35 cellular contexts compared by ENCODE assay signal in genomic region chr1:238101923-238102322, GRCh38.
"Had no signal": no experiment of that assay in that cellular context is flagged by ENCODE, and none has a peak within 500 bp of the region (broad histone marks: within the 10 kb centered on the region; RNA-seq: fewer than 3 reads in every experiment).

No MANE protein-coding gene starts in this region.

- H3K4me3 ChIP-seq: MG63 had no signal

- H3K27ac ChIP-seq: KMS-11 had no signal

- H3K27me3 ChIP-seq: MG63 had no signal

- H3K4me2 ChIP-seq: KMS-11 had no signal

- H3K9me3 ChIP-seq: MG63 had no signal

- H3K9ac ChIP-seq: KMS-11 had no signal

- DNase-seq: Karpas-422, Kasumi-1, KG1, MG63, MV-4-11, NCI-H1048, NCI-H1092, NCI-H1092 treated with DMSO at 0.1 percent for 48 hours, NCI-H1105, NCI-H1105 treated with DMSO at 0.1 percent for 48 hours, NCI-H1417, NCI-H1417 treated with DMSO at 0.1 percent for 48 hours, NCI-H1436, NCI-H1436 treated with DMSO at 0.1 percent for 48 hours, NCI-H146, NCI-H1694, NCI-H1694 treated with DMSO at 0.1 percent for 48 hours, NCI-H187, NCI-H187 treated with DMSO at 0.1 percent for 48 hours, NCI-H1930, NCI-H2029, NCI-H2029 treated with DMSO at 0.1 percent for 48 hours, NCI-H2081, NCI-H2081 treated with DMSO at 0.1 percent for 48 hours, NCI-H2107, NCI-H2171, NCI-H2171 treated with DMSO at 0.1 percent for 48 hours, NCI-H2227 treated with DMSO at 0.1 percent for 48 hours, NCI-H226, NCI-H345, NCI-H446, NCI-H446 treated with DMSO at 0.1 percent for 48 hours, NCI-H510A, NCI-H510A treated with DMSO at 0.1 percent for 48 hours had no signal

- H3K36me3 ChIP-seq: MG63 had no signal
